Comparison of ENCODE assay signal across 8 cellular contexts in genomic region chr20:58757647-58758046, GRCh38.
A peak's percentile ranks its signal among the peaks of the same experiment; 100 is the strongest.
DNase-seq lines count a peak whose midpoint lies in the region; ATAC-seq and TF ChIP-seq lines count a peak whose summit lies in the region.
"Not testable (repeated sequence)": the region's sequence is repeated elsewhere in the genome, so short reads cannot be mapped to it uniquely, and the experiment has no call there.

No MANE protein-coding gene starts in this region.

- CTCF ChIA-PET in activated CD8-positive, alpha-beta memory T cell treated with anti-CD3 and anti-CD28 coated beads, Interleukin-2, amount 10 ng/mL, durations not matched to agents 7 days and 5 days (lab: Charles Lee) = not testable (repeated sequence)

- H3K27ac ChIP-seq in coronary artery; endodermal cell (ENCODE audit: low read depth, low read length); right atrium auricular region: not testable (repeated sequence)

- H3K9me3 ChIP-seq in endodermal cell (ENCODE audit: control insufficient read depth, low read length); right atrium auricular region: not testable (repeated sequence)

- H3K27me3 ChIP-seq in endodermal cell (ENCODE audit: control insufficient read depth, insufficient read depth, low read length, poor library complexity, severe bottlenecking); right atrium auricular region: not testable (repeated sequence)

- not testable (repeated sequence) for H3K36me3 Mint-ChIP-seq in activated CD8-positive, alpha-beta memory T cell treated with anti-CD3 and anti-CD28 coated beads, Interleukin-2, amount 10 ng/mL, durations not matched to agents 7 days and 5 days; endodermal cell (ENCODE audit: low read depth); osteocyte (ENCODE audit: unreplicated experiment)

- not testable (repeated sequence) for H3K4me1 Mint-ChIP-seq in activated CD8-positive, alpha-beta memory T cell treated with anti-CD3 and anti-CD28 coated beads, Interleukin-2, amount 10 ng/mL, durations not matched to agents 7 days and 5 days; endodermal cell; osteocyte (ENCODE audit: unreplicated experiment)

- TF ChIP-seq CTCF in coronary artery (IDR thresholded peaks at IDR 0.05); endodermal cell (conservative IDR thresholded peaks at IDR 0.05); right atrium auricular region (IDR thresholded peaks at IDR 0.05); osteocyte (IDR thresholded peaks at IDR 0.05): not testable (repeated sequence)

- H3K9ac ChIP-seq in endodermal cell (ENCODE audit: extremely low read depth, low read length, poor library complexity, severe bottlenecking) = not testable (repeated sequence)

- H3K4me3 ChIP-seq in coronary artery; endodermal cell (ENCODE audit: low read length); right atrium auricular region: not testable (repeated sequence)

- not testable (repeated sequence) for H3K27ac Mint-ChIP-seq in activated CD8-positive, alpha-beta memory T cell treated with anti-CD3 and anti-CD28 coated beads, Interleukin-2, amount 10 ng/mL, durations not matched to agents 7 days and 5 days; endodermal cell; osteocyte (ENCODE audit: unreplicated experiment)

- not testable (repeated sequence) for H3K36me3 ChIP-seq in endodermal cell (ENCODE audit: control insufficient read depth, insufficient read depth, low read length); right atrium auricular region

- peaks cover 33% of the 10 kb centered on the region for H3K27me3 Mint-ChIP-seq in activated CD8-positive, alpha-beta memory T cell treated with anti-CD3 and anti-CD28 coated beads, Interleukin-2, amount 10 ng/mL, durations not matched to agents 7 days and 5 days
- H3K27me3 Mint-ChIP-seq in endodermal cell (ENCODE audit: insufficient read depth) = not testable (repeated sequence)
- H3K27me3 Mint-ChIP-seq in osteocyte (ENCODE audit: unreplicated experiment) = peaks cover 47% of the 10 kb centered on the region

- WGBS in endodermal cell (ENCODE audit: insufficient coverage in 1 of 2, insufficient read length in 1 of 2), 2 experiments = 87 to 94% methylated on average over 4 to 5 of the region's 5 CpGs

- H3K9me3 Mint-ChIP-seq in activated CD8-positive, alpha-beta memory T cell treated with anti-CD3 and anti-CD28 coated beads, Interleukin-2, amount 10 ng/mL, durations not matched to agents 7 days and 5 days (ENCODE audit: low read depth); endodermal cell; osteocyte (ENCODE audit: unreplicated experiment): not testable (repeated sequence)

- peak; percentile 24 for DNase-seq in activated CD8-positive, alpha-beta memory T cell treated with anti-CD3 and anti-CD28 coated beads for 24 hours
- peak; percentile 21 for DNase-seq in activated CD8-positive, alpha-beta memory T cell treated with anti-CD3 and anti-CD28 coated beads, Interleukin-2, amount 10 ng/mL, durations not matched to agents 7 days and 5 days
- DNase-seq in coronary artery (ENCODE audit: low spot score) (peak; percentile 28), endodermal cell (peak; percentile 4), right atrium auricular region (ENCODE audit: low spot score) (peak; percentile 18), islet precursor cell (peak; percentile 13), osteocyte (ENCODE audit: extremely low spot score, unreplicated experiment) (peak; percentile 54), ureter (ENCODE audit: low spot score) (peak; percentile 4)

- H3K4me3 Mint-ChIP-seq in activated CD8-positive, alpha-beta memory T cell treated with anti-CD3 and anti-CD28 coated beads, Interleukin-2, amount 10 ng/mL, durations not matched to agents 7 days and 5 days; endodermal cell; osteocyte (ENCODE audit: unreplicated experiment): not testable (repeated sequence)

- H3K4me1 ChIP-seq in endodermal cell (ENCODE audit: control insufficient read depth, insufficient read depth, low read length); right atrium auricular region: not testable (repeated sequence)

- ATAC-seq in activated CD8-positive, alpha-beta memory T cell treated with anti-CD3 and anti-CD28 coated beads, Interleukin-2, amount 10 ng/mL, durations not matched to agents 7 days and 5 days = not testable (repeated sequence)

Comparison
In these comparisons a context has a peak if more than half of its experiments do, and no peak if none do; other contexts are left out.
1. DNase-seq: peak in every context shown above with its lines; median percentile 54 in osteocyte; 28 in coronary artery; 24 in activated CD8-positive, alpha-beta memory T cell treated with anti-CD3 and anti-CD28 coated beads for 24 hours; 21 in activated CD8-positive, alpha-beta memory T cell treated with anti-CD3 and anti-CD28 coated beads, Interleukin-2, amount 10 ng/mL, durations not matched to agents 7 days and 5 days; 18 in right atrium auricular region; 13 in islet precursor cell; 4 in endodermal cell; 4 in ureter.